In the genomic region with DNA sequence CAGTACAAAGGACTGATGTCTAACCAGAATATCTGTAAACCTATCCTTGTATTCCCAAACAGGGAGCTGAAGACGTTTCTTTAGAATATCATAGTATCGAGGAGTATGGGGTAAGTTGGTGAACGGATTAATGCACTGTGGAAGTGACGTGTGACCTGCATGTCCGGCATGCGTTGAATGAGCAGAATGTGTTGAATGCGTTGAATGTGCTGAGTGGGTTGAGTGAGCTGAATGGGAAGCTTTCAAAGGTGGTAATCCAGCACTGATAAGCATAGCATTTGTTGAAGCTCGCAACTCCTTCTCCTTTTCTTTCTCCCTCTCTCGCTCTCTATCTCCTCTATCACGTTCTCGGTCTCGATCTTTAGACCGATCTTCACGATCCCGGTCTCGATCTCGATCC, we compare ENCODE assay signal across 19 cellular contexts.
"Had no signal": no experiment of that assay in that cellular context is flagged by ENCODE, and none has a peak within 500 bp of the region (broad histone marks: within the 10 kb centered on the region; RNA-seq: fewer than 3 reads in every experiment).

No MANE protein-coding gene starts in this region.

- ATAC-seq: activated CD8-positive, alpha-beta T cell treated with anti-CD3 and anti-CD28 coated beads, Interleukin-2, amount 10 ng/mL, durations not matched to agents 7 days and 5 days; activated T-cell treated with anti-CD3 and anti-CD28 coated beads, Interleukin-2, amount 50 U/mL, for 4 hours; effector memory CD8-positive, alpha-beta T cell; left lung had no signal

- H3K9me3 Mint-ChIP-seq: activated T-cell treated with anti-CD3 and anti-CD28 coated beads, Interleukin-2, amount 50 U/mL, for 4 hours; effector memory CD8-positive, alpha-beta T cell had no signal

- H3K27me3 ChIP-seq: cardiac muscle cell, left lung, neural progenitor cell, right atrium auricular region, stomach, upper lobe of left lung had no signal

- DNase-seq: activated CD4-positive, alpha-beta T cell treated with anti-CD3 and anti-CD28 coated beads, Interleukin-2, amount 10 ng/mL, durations not matched to agents 7 days and 5 days; activated CD8-positive, alpha-beta T cell treated with anti-CD3 and anti-CD28 coated beads, Interleukin-2, amount 10 ng/mL, durations not matched to agents 7 days and 5 days; activated effector memory CD4-positive, alpha-beta T cell treated with Interleukin-2 at 50 U/mL for 16 hours; activated naive CD4-positive, alpha-beta T cell treated with anti-CD3 and anti-CD28 coated beads, Interleukin-2, amount 10 ng/mL, durations not matched to agents 7 days and 5 days; activated T-cell treated with anti-CD3 and anti-CD28 coated beads, Interleukin-2, amount 50 U/mL, for 4 hours; amniotic stem cell; effector memory CD8-positive, alpha-beta T cell; foreskin fibroblast; hypothalamus; kidney; left lung; stimulated activated CD4-positive, alpha-beta T cell treated with anti-CD3 and anti-CD28 coated beads, Interleukin-2, amount 100 ng/mL, for 24 hours; stomach; T1000; upper lobe of left lung had no signal

- H3K9me3 ChIP-seq: left lung, prostate gland, right atrium auricular region, stomach, upper lobe of left lung had no signal

- H3K4me1 ChIP-seq: prostate gland had no signal

- H3K9ac ChIP-seq: neural progenitor cell had no signal

- H3K27ac Mint-ChIP-seq: activated CD4-positive, alpha-beta T cell treated with anti-CD3 and anti-CD28 coated beads, Interleukin-2, amount 10 ng/mL, durations not matched to agents 7 days and 5 days; activated CD8-positive, alpha-beta T cell treated with anti-CD3 and anti-CD28 coated beads, Interleukin-2, amount 10 ng/mL, durations not matched to agents 7 days and 5 days; activated naive CD4-positive, alpha-beta T cell treated with anti-CD3 and anti-CD28 coated beads, Interleukin-2, amount 10 ng/mL, durations not matched to agents 7 days and 5 days; neural progenitor cell had no signal

- H3K27ac ChIP-seq: cardiac muscle cell, left lung, neural progenitor cell, prostate gland, right atrium auricular region, stomach, upper lobe of left lung had no signal

- H3K27me3 Mint-ChIP-seq: activated CD4-positive, alpha-beta T cell treated with anti-CD3 and anti-CD28 coated beads, Interleukin-2, amount 10 ng/mL, durations not matched to agents 7 days and 5 days; activated naive CD4-positive, alpha-beta T cell treated with anti-CD3 and anti-CD28 coated beads, Interleukin-2, amount 10 ng/mL, durations not matched to agents 7 days and 5 days; effector memory CD8-positive, alpha-beta T cell had no signal

- H3K36me3 ChIP-seq: prostate gland had no signal

- H3K4me1 Mint-ChIP-seq: neural progenitor cell had no signal

- H3K4me3 ChIP-seq: cardiac muscle cell, left lung, neural progenitor cell, prostate gland, right atrium auricular region, stomach, upper lobe of left lung had no signal

- H3K4me3 Mint-ChIP-seq: activated CD4-positive, alpha-beta T cell treated with anti-CD3 and anti-CD28 coated beads, Interleukin-2, amount 10 ng/mL, durations not matched to agents 7 days and 5 days; activated CD8-positive, alpha-beta T cell treated with anti-CD3 and anti-CD28 coated beads, Interleukin-2, amount 10 ng/mL, durations not matched to agents 7 days and 5 days; activated naive CD4-positive, alpha-beta T cell treated with anti-CD3 and anti-CD28 coated beads, Interleukin-2, amount 10 ng/mL, durations not matched to agents 7 days and 5 days; activated T-cell treated with anti-CD3 and anti-CD28 coated beads, Interleukin-2, amount 50 U/mL, for 4 hours; neural progenitor cell had no signal
